In the genomic region with DNA sequence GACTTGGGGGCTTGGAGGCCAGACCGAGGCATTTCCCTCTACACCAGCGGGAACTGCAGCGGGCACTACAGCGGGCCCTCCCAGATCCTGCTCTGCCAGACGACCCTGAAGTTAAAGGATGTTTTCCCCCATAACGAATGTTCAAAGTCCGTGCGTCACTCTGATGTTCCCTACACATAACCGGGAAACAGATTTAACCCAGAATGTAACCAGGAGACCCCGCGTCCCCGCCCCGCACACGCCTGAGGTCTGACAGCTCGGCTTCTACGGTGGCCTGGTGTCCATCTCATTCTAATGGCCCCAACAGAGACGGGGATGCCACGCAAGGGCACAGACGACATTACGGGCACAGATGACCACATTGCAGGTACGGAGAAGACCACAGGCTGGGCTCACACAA, we compare ENCODE assay signal across 24 cellular contexts. TPM values are rescaled to one million over a fixed set of nuclear protein-coding genes. Genes with fewer than 3 reads are reported as not detected.
DNase-seq lines count a peak whose midpoint lies in the region; ATAC-seq, FAIRE-seq and TF ChIP-seq lines count a peak whose summit lies in the region.
"Had no signal": no experiment of that assay in that cellular context is flagged by ENCODE, and none has a peak within 500 bp of the region (broad histone marks: within the 10 kb centered on the region; RNA-seq: fewer than 3 reads in every experiment).

No MANE protein-coding gene starts in this region.

- H3K36me3 Mint-ChIP-seq in astrocyte (ENCODE audit: low read depth, unreplicated experiment) (no peaks in the 10 kb centered on the region), nephron progenitor cell (ENCODE audit: low read depth) (no peaks in the 10 kb centered on the region)
- H3K36me3 Mint-ChIP-seq in activated T-helper 1 cell treated with anti-CD3 and anti-CD28 coated beads, Interleukin-12 subunit alpha, Interleukin-12 subunit beta, Interleukin-2, Interleukin-4 antibody, amounts not matched to agents 30 ng/mL and 10 ng/mL and 1 ng/mL, durations not matched to agents 14 hours and 24 hours and 36 hours (ENCODE audit: low read depth): no peaks in the 10 kb centered on the region
- H3K36me3 Mint-ChIP-seq: CD14-positive monocyte; CD8-positive, alpha-beta memory T cell had no signal

- intact Hi-C loops in activated T-helper 1 cell treated with anti-CD3 and anti-CD28 coated beads, Interleukin-12 subunit alpha, Interleukin-12 subunit beta, Interleukin-2, Interleukin-4 antibody, amounts not matched to agents 30 ng/mL and 10 ng/mL and 1 ng/mL, durations not matched to agents 14 hours and 24 hours and 36 hours (cut with micrococcal nuclease): no loop called here

- peaks cover 2% of the 10 kb centered on the region for H3K27me3 ChIP-seq in astrocyte (ENCODE audit: insufficient read depth, low read length)
- H3K27me3 ChIP-seq: BE2C had no signal

- no peaks in the 10 kb centered on the region for H4K20me1 ChIP-seq in astrocyte (ENCODE audit: insufficient read depth, low read length)

- H3K27ac ChIP-seq in astrocyte (ENCODE audit: low read depth, low read length): no peak overlapping the region

- H3K4me2 ChIP-seq in astrocyte (ENCODE audit: low read length): peak overlapping the region; percentile 66

- H3K4me3 ChIP-seq in astrocyte (ENCODE audit: insufficient read depth, low read depth, low read length): no peak overlapping the region

- H3K4me3 Mint-ChIP-seq in astrocyte (ENCODE audit: unreplicated experiment): no peak overlapping the region
- H3K4me3 Mint-ChIP-seq in nephron progenitor cell: no peak overlapping the region
- no peak overlapping the region for H3K4me3 Mint-ChIP-seq in activated T-helper 1 cell treated with anti-CD3 and anti-CD28 coated beads, Interleukin-12 subunit alpha, Interleukin-12 subunit beta, Interleukin-2, Interleukin-4 antibody, amounts not matched to agents 30 ng/mL and 10 ng/mL and 1 ng/mL, durations not matched to agents 14 hours and 24 hours and 36 hours
- H3K4me3 Mint-ChIP-seq: CD14-positive monocyte; CD8-positive, alpha-beta memory T cell; H9 had no signal

- H2AFZ ChIP-seq in astrocyte (ENCODE audit: low read depth, low read length): no peak overlapping the region

- H3K9me3 Mint-ChIP-seq in astrocyte (ENCODE audit: unreplicated experiment) (no peaks in the 10 kb centered on the region), nephron progenitor cell (no peaks in the 10 kb centered on the region)
- no peaks in the 10 kb centered on the region for H3K9me3 Mint-ChIP-seq in activated T-helper 1 cell treated with anti-CD3 and anti-CD28 coated beads, Interleukin-12 subunit alpha, Interleukin-12 subunit beta, Interleukin-2, Interleukin-4 antibody, amounts not matched to agents 30 ng/mL and 10 ng/mL and 1 ng/mL, durations not matched to agents 14 hours and 24 hours and 36 hours
- H3K9me3 Mint-ChIP-seq: CD14-positive monocyte; CD8-positive, alpha-beta memory T cell; H9 had no signal

- H3K9me3 ChIP-seq in astrocyte (ENCODE audit: insufficient read depth, low read depth, low read length): no peaks in the 10 kb centered on the region
- H3K9me3 ChIP-seq: BE2C had no signal

- H3K4me1 ChIP-seq in astrocyte (ENCODE audit: insufficient read depth, low read length): peaks cover 10% of the 10 kb centered on the region
- H3K4me1 ChIP-seq: BE2C had no signal

- TF ChIP-seq CTCF in astrocyte (IDR thresholded peaks at IDR 0.05; ENCODE audit: insufficient read depth, low read depth, low read length): no peak
- no peak for TF ChIP-seq CTCF in nephron progenitor cell (IDR thresholded peaks at IDR 0.05)

- H3K27me3 Mint-ChIP-seq in astrocyte (ENCODE audit: low read depth, unreplicated experiment) (no peaks in the 10 kb centered on the region), nephron progenitor cell (ENCODE audit: low read depth, poor library complexity) (peaks cover 4% of the 10 kb centered on the region)
- H3K27me3 Mint-ChIP-seq in activated T-helper 1 cell treated with anti-CD3 and anti-CD28 coated beads, Interleukin-12 subunit alpha, Interleukin-12 subunit beta, Interleukin-2, Interleukin-4 antibody, amounts not matched to agents 30 ng/mL and 10 ng/mL and 1 ng/mL, durations not matched to agents 14 hours and 24 hours and 36 hours (ENCODE audit: insufficient read depth): no peaks in the 10 kb centered on the region

- no peak for ATAC-seq in GM21360 (IDR thresholded peaks at IDR 0.05; ENCODE audit: unreplicated experiment)

- no peak overlapping the region for H3K9ac ChIP-seq in astrocyte (ENCODE audit: low read length)

- no peak for FAIRE-seq in astrocyte (lab: Jason Lieb, UNC)
- FAIRE-seq: GM12891 had no signal

- H3K4me1 Mint-ChIP-seq in astrocyte (ENCODE audit: low read depth, unreplicated experiment) (no peaks in the 10 kb centered on the region), nephron progenitor cell (peaks cover 34% of the 10 kb centered on the region)
- peaks cover 22% of the 10 kb centered on the region for H3K4me1 Mint-ChIP-seq in activated T-helper 1 cell treated with anti-CD3 and anti-CD28 coated beads, Interleukin-12 subunit alpha, Interleukin-12 subunit beta, Interleukin-2, Interleukin-4 antibody, amounts not matched to agents 30 ng/mL and 10 ng/mL and 1 ng/mL, durations not matched to agents 14 hours and 24 hours and 36 hours (ENCODE audit: low read depth)

- no peak overlapping the region for H3K27ac Mint-ChIP-seq in astrocyte (ENCODE audit: unreplicated experiment)
- peak overlapping the region; percentile 36 for H3K27ac Mint-ChIP-seq in nephron progenitor cell
- H3K27ac Mint-ChIP-seq in activated T-helper 1 cell treated with anti-CD3 and anti-CD28 coated beads, Interleukin-12 subunit alpha, Interleukin-12 subunit beta, Interleukin-2, Interleukin-4 antibody, amounts not matched to agents 30 ng/mL and 10 ng/mL and 1 ng/mL, durations not matched to agents 14 hours and 24 hours and 36 hours: no peak overlapping the region
- H3K27ac Mint-ChIP-seq: CD8-positive, alpha-beta memory T cell had no signal

- no peaks in the 10 kb centered on the region for H3K36me3 ChIP-seq in astrocyte (ENCODE audit: insufficient read depth, low read length)
- H3K36me3 ChIP-seq: BE2C had no signal

- no peaks in the 10 kb centered on the region for H3K79me2 ChIP-seq in astrocyte (ENCODE audit: insufficient read depth, low read length)

- DNase-seq in activated CD8-positive, alpha-beta memory T cell treated with anti-CD3 and anti-CD28 coated beads for 24 hours: peak; percentile 19
- DNase-seq in activated CD8-positive, alpha-beta memory T cell treated with anti-CD3 and anti-CD28 coated beads, Interleukin-2, amount 50 U/mL, for 4 hours: no peak
- DNase-seq in astrocyte (ENCODE audit: low read depth) (no peak), nephron progenitor cell (no peak), COLO668 (lab: John Stamatoyannopoulos, UW; ENCODE audit: unreplicated experiment) (no peak)
- no peak for DNase-seq in stimulated activated CD4-positive, alpha-beta T cell treated with anti-CD3 and anti-CD28 coated beads, Interleukin-12 subunit alpha, Interleukin-12 subunit beta, amount 100 ng/mL, for 4 hours
- no peak for DNase-seq in activated T-helper 1 cell treated with anti-CD3 and anti-CD28 coated beads, Interleukin-12 subunit alpha, Interleukin-12 subunit beta, Interleukin-2, Interleukin-4 antibody, amounts not matched to agents 30 ng/mL and 10 ng/mL and 1 ng/mL, durations not matched to agents 14 hours and 24 hours and 36 hours (ENCODE audit: low spot score)
- DNase-seq: 8988T, ACHN, BE2C, Calu3, DMS79 treated with DMSO at 0.1 percent for 48 hours, GF-D8, NCI-H1048, NCI-H2029 treated with DMSO at 0.1 percent for 48 hours, NCI-H2171, NCI-H226, NCI-H510A, NCI-H69 had no signal

RNA-seq across cellular contexts. Expression of gene RHOT1, which starts 31.7 kb away (rescaled TPM):
- 20.1 and 20.9 TPM in 2 replicates for total RNA-seq in astrocyte
- 25.9 and 27.2 TPM in 2 replicates for total RNA-seq in activated T-helper 1 cell treated with anti-CD3 and anti-CD28 coated beads, Interleukin-12 subunit alpha, Interleukin-12 subunit beta, Interleukin-2, Interleukin-4 antibody, amounts not matched to agents 30 ng/mL and 10 ng/mL and 1 ng/mL, durations not matched to agents 14 hours and 24 hours and 36 hours
